ENCODE assay signal across 8 cellular contexts in genomic region chr4:14856076-14856926, GRCh38.
DNase-seq lines count a peak whose midpoint lies in the region; ATAC-seq and TF ChIP-seq lines count a peak whose summit lies in the region.

No MANE protein-coding gene starts in this region.

- peak; percentile 31 for ATAC-seq in Right ventricle myocardium inferior
- peak; percentile 99 for ATAC-seq in HG03095 (IDR thresholded peaks at IDR 0.05; ENCODE audit: unreplicated experiment)

- intact Hi-C loops in Right ventricle myocardium inferior (cut with DNase I), result no loop called here
- intact Hi-C loops in cardiac septum (cut with DNase I), result no loop called here
- intact Hi-C loops in posterior vena cava (cut with DNase I), result loop anchor here in 1 of 2 donors (5.0 kb wide), 1 partner anchor 146 kb away; the partner anchor contains the start of gene CPEB2

- TF ChIP-seq CTCF in coronary artery (IDR thresholded peaks at IDR 0.05), result no peak

- H3K27ac ChIP-seq in coronary artery, result peak overlapping the region; percentile 35 to 53

- DNase-seq in Right ventricle myocardium inferior (ENCODE audit: missing footprints) (no peak), cardiac septum (ENCODE audit: low spot score) (no peak), SKM-1 (lab: John Stamatoyannopoulos, UW; ENCODE audit: unreplicated experiment) (peak; percentile 66), coronary artery (ENCODE audit: low spot score) (peak; percentile 81), posterior vena cava (ENCODE audit: low spot score) (peak; percentile 88), NCI-H526 treated with DMSO at 0.1 percent for 48 hours (lab: John Stamatoyannopoulos, UW) (no peak), cortex of kidney (lab: John Stamatoyannopoulos, UW) (no peak)

- no peak overlapping the region for H3K4me3 ChIP-seq in coronary artery

Comparison
In these comparisons a context has a peak if more than half of its experiments do, and no peak if none do; other contexts are left out.
1. DNase-seq: peak in SKM-1 (single experiment), coronary artery (single experiment) and posterior vena cava (single experiment); none in Right ventricle myocardium inferior (single experiment), cardiac septum (single experiment), NCI-H526 treated with DMSO at 0.1 percent for 48 hours (single experiment) and cortex of kidney (single experiment).